Comparison of ENCODE assay signal across 19 cellular contexts in the genomic region with DNA sequence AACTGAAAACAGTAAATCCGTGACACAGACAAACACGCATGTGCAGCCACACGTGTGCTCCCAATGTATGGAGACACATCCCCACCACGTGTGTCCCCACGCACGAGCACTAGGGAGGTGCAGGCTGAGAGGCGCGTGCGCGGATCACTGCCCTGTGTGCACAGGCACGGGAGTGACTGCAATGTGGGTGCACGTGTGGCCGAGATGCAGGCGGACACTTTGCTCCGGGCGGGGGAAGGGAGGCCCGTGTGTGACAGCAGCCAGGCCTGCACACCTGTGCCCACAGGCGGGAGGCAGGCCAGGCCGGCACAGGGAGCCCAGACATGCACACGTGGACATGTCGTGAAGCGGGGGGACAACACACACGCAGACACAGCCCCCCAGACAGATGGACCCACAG.
"Had no signal": no experiment of that assay in that cellular context is flagged by ENCODE, and none has a peak within 500 bp of the region (broad histone marks: within the 10 kb centered on the region; RNA-seq: fewer than 3 reads in every experiment).

No MANE protein-coding gene starts in this region.

- H3K36me3 Mint-ChIP-seq: naive thymus-derived CD8-positive, alpha-beta T cell had no signal

- H3K9me3 Mint-ChIP-seq: stimulated activated naive B cell treated with anti-CD40 and anti-IgM and Interleukin-4, amounts not matched to agents 10 μg/mL and 1 μg/mL and 100 μg/mL, for 72 hours; stimulated activated naive CD8-positive, alpha-beta T cell treated with anti-CD3 and anti-CD28 coated beads, Interleukin-15, amount 100 ng/mL, for 72 hours had no signal

- ATAC-seq: heart left ventricle; mucosa of descending colon; naive thymus-derived CD8-positive, alpha-beta T cell; pancreas; sciatic nerve; stimulated activated naive B cell treated with anti-CD40 and anti-IgM and Interleukin-4, amounts not matched to agents 10 μg/mL and 1 μg/mL and 100 μg/mL, for 72 hours; stimulated activated naive CD8-positive, alpha-beta T cell treated with anti-CD3 and anti-CD28 coated beads, Interleukin-15, amount 100 ng/mL, for 72 hours had no signal

- H3K9me3 ChIP-seq: colonic mucosa, heart left ventricle, mucosa of descending colon, pancreas, testis, tibial nerve had no signal

- H3K4me3 ChIP-seq: colonic mucosa, heart left ventricle, mucosa of descending colon, pancreas, testis, tibial nerve had no signal

- H3K36me3 ChIP-seq: colonic mucosa had no signal

- H3K4me3 Mint-ChIP-seq: naive thymus-derived CD8-positive, alpha-beta T cell; stimulated activated naive B cell treated with anti-CD40 and anti-IgM and Interleukin-4, amounts not matched to agents 10 μg/mL and 1 μg/mL and 100 μg/mL, for 72 hours; stimulated activated naive CD8-positive, alpha-beta T cell treated with anti-CD3 and anti-CD28 coated beads, Interleukin-15, amount 100 ng/mL, for 72 hours had no signal

- H3K4me1 Mint-ChIP-seq: naive thymus-derived CD8-positive, alpha-beta T cell; stimulated activated naive B cell treated with anti-CD40 and anti-IgM and Interleukin-4, amounts not matched to agents 10 μg/mL and 1 μg/mL and 100 μg/mL, for 72 hours; stimulated activated naive CD8-positive, alpha-beta T cell treated with anti-CD3 and anti-CD28 coated beads, Interleukin-15, amount 100 ng/mL, for 72 hours had no signal

- DNase-seq: colonic mucosa; effector CD4-positive, alpha-beta T cell; foreskin melanocyte; hypothalamus; kidney glomerular epithelial cell; mammary epithelial cell; naive thymus-derived CD8-positive, alpha-beta T cell; nucleus accumbens; stimulated activated CD4-positive, alpha-beta T cell treated with anti-CD3 and anti-CD28 coated beads, Interleukin-2, amount 100 ng/mL, for 24 hours; stimulated activated CD4-positive, alpha-beta T cell treated with anti-CD3 and anti-CD28 coated beads, Interleukin-4, amount 100 ng/mL, for 4 hours; stimulated activated naive B cell treated with anti-CD40 and anti-IgM and Interleukin-4, amounts not matched to agents 10 μg/mL and 1 μg/mL and 100 μg/mL, for 72 hours; stimulated activated naive CD8-positive, alpha-beta T cell treated with anti-CD3 and anti-CD28 coated beads, Interleukin-15, amount 100 ng/mL, for 72 hours; testis had no signal

- H3K27me3 ChIP-seq: colonic mucosa, heart left ventricle, pancreas, testis, tibial nerve had no signal

- H3K27me3 Mint-ChIP-seq: naive thymus-derived CD8-positive, alpha-beta T cell; progenitor cell of endocrine pancreas; stimulated activated naive CD8-positive, alpha-beta T cell treated with anti-CD3 and anti-CD28 coated beads, Interleukin-15, amount 100 ng/mL, for 72 hours had no signal

- H3K27ac ChIP-seq: colonic mucosa, heart left ventricle, pancreas, testis, tibial nerve had no signal

- H3K4me1 ChIP-seq: colonic mucosa, heart left ventricle, pancreas, testis, tibial nerve had no signal

- H3K27ac Mint-ChIP-seq: progenitor cell of endocrine pancreas; stimulated activated naive B cell treated with anti-CD40 and anti-IgM and Interleukin-4, amounts not matched to agents 10 μg/mL and 1 μg/mL and 100 μg/mL, for 72 hours; stimulated activated naive CD8-positive, alpha-beta T cell treated with anti-CD3 and anti-CD28 coated beads, Interleukin-15, amount 100 ng/mL, for 72 hours had no signal
